Comparison of ENCODE assay signal across 2 cellular contexts in the genomic region with DNA sequence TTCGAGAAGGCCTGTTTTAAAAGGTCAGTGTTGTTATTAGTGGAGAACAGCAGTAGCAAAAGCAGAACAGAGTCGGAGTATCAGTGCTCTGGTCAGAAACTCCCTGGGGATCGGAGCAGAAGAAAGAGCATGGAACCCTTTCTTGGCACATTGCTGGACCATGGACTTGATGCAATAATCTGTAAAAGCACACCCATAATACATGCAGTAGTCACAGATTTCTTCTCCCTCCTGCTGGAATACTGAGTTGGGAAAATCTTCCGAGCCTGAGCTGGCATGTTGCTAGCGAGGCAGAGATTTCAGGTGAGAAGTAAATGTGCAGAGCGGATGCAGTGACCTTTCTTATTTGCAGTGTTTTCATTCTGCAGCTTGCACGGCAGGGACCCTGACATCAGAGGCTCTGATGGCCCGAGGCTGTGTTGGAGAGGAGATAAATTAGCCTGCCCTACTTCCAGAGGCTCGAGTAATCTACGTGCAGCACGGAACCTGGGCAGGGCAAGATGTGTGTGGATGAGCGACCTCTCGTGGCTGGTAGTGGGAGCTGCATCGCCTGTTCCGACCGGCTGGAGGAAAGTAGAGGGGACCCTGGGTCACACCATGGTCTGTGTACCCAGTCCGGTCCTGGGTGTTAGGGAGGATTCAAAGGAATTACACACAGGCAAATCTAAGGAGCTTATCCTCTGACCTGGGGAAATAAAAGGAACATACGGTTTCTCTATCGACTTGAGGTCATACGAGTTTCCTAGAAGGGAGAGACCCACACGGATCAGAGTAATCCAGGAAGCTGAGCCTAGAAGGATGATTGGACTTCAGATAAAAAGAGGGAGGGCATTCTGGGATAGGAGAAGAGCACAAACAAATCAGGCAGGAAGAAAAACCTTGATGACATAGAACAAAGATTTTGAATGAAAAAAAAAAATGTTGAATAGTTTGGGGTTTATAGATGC.
TF ChIP-seq lines count a peak whose summit lies in the region.

No MANE protein-coding gene starts in this region.

TF ChIP-seq in HCT116, 20 proteins besides CTCF, POLR2A, EP300 and RAD21 (continued from another document):
- TF ChIP-seq ZBTB33 (IDR thresholded peaks at IDR 0.05; ENCODE audit: extremely low read depth, insufficient replicate concordance, low read length), result no peak

TF ChIP-seq in GM12878, 131 proteins besides CTCF, POLR2A, EP300 and RAD21 (continued from another document):
- TF ChIP-seq, protein P1, sequence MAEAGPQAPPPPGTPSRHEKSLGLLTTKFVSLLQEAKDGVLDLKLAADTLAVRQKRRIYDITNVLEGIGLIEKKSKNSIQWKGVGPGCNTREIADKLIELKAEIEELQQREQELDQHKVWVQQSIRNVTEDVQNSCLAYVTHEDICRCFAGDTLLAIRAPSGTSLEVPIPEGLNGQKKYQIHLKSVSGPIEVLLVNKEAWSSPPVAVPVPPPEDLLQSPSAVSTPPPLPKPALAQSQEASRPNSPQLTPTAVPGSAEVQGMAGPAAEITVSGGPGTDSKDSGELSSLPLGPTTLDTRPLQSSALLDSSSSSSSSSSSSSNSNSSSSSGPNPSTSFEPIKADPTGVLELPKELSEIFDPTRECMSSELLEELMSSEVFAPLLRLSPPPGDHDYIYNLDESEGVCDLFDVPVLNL (IDR thresholded peaks at IDR 0.05; ENCODE audit: low read depth, low read length), result no peak
- no peak for TF ChIP-seq PBX3 (IDR thresholded peaks at IDR 0.05; ENCODE audit: insufficient replicate concordance, low read depth, low read length)
- no peak for TF ChIP-seq POU2F2 (IDR thresholded peaks at IDR 0.05; ENCODE audit: borderline replicate concordance, low read depth, low read length)
- TF ChIP-seq MEF2A (IDR thresholded peaks at IDR 0.05; ENCODE audit: insufficient read depth, low read depth, low read length), result no peak
- no peak for TF ChIP-seq HDGF (IDR thresholded peaks at IDR 0.05)
- no peak for TF ChIP-seq CEBPB (IDR thresholded peaks at IDR 0.05; ENCODE audit: borderline replicate concordance in 1 of 2, low read depth in 2 of 2, low read length in 2 of 2)
- no peak for TF ChIP-seq ZBTB4 (CRISPR knock-in tag; IDR thresholded peaks at IDR 0.05)
- TF ChIP-seq SMC3 (IDR thresholded peaks at IDR 0.05; ENCODE audit: borderline replicate concordance, low read length), result peak; percentile 84
- TF ChIP-seq YY1 (IDR thresholded peaks at IDR 0.05; ENCODE audit: low read depth, low read length), result 0 out of 2 replicates have a peak, but pooled peaks have one; percentile 40
- 0 out of 2 replicates have a peak, but pooled peaks have one; percentile 56 for TF ChIP-seq SMARCA5 (IDR thresholded peaks at IDR 0.05)
- TF ChIP-seq MLLT1 (IDR thresholded peaks at IDR 0.05), result no peak
- TF ChIP-seq SRF (IDR thresholded peaks at IDR 0.05; ENCODE audit: low read depth in 2 of 2, low read length in 2 of 2), result no peak
- peak; percentile 19 for TF ChIP-seq MEF2B (IDR thresholded peaks at IDR 0.05; ENCODE audit: partially characterized antibody, poor library complexity, severe bottlenecking)
- TF ChIP-seq RELA (IDR thresholded peaks at IDR 0.05; ENCODE audit: borderline replicate concordance, partially characterized antibody), result peak; percentile 4
- no peak for TF ChIP-seq HDAC6 (IDR thresholded peaks at IDR 0.05; ENCODE audit: unreplicated experiment)
